ENCODE assay signal across 1 cellular context in the genomic region with DNA sequence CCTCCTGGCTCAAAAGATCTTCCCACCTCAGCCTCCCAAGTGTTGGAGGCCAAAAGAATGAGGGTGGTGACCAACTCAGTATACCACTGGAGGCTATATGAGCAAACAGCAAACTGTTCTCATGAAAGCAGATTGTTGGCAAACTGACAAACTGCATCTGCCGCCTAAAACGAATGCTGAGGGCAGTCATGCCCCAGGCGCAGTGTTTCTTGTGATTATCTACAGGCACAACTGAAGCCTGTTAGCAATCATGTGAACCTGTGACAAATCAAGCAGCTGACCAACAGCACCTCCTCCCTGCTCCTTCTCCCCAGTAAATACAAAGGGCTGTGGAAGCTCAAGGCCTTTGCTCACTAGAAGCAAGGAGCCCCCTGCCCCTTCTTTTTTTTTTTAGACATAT.
TF ChIP-seq lines count a peak whose summit lies in the region.

No MANE protein-coding gene starts in this region.

TF ChIP-seq in SK-N-SH treated with all-trans-retinoic acid at 6 μM for 48 hours, 23 proteins besides CTCF, POLR2A, EP300 and RAD21 (continued from another document):
- TF ChIP-seq ZNF565 (CRISPR knock-in tag; conservative IDR thresholded peaks at IDR 0.05; ENCODE audit: low read depth) (no peak), RARB (CRISPR knock-in tag; IDR thresholded peaks at IDR 0.05) (no peak), BACH2 (CRISPR knock-in tag; IDR thresholded peaks at IDR 0.05; ENCODE audit: borderline replicate concordance) (no peak), CREB5 (CRISPR knock-in tag; IDR thresholded peaks at IDR 0.05; ENCODE audit: low read depth) (no peak), ESRRG (CRISPR knock-in tag; IDR thresholded peaks at IDR 0.05) (no peak), ZC3H10 (CRISPR knock-in tag; IDR thresholded peaks at IDR 0.05) (no peak), ZNF8 (CRISPR knock-in tag; IDR thresholded peaks at IDR 0.05) (no peak), OSR1 (CRISPR knock-in tag; IDR thresholded peaks at IDR 0.05) (no peak), ZFP30 (CRISPR knock-in tag; IDR thresholded peaks at IDR 0.05) (no peak), GLIS3 (CRISPR knock-in tag; IDR thresholded peaks at IDR 0.05) (no peak)
TF ChIP-seq in SK-N-SH treated with all-trans-retinoic acid at 6 μM for 48 hours: peak in this region for 0.
